1 cellular context compared by ENCODE assay signal in genomic region chr3:172152294-172152649, GRCh38.
TF ChIP-seq lines count a peak whose summit lies in the region.

No MANE protein-coding gene starts in this region.

TF ChIP-seq in WTC11, 78 proteins besides CTCF, POLR2A, EP300 and RAD21 (continued from another document):
- TF ChIP-seq AR (CRISPR knock-in tag; IDR thresholded peaks at IDR 0.05) (no peak), SOX15 (CRISPR knock-in tag; IDR thresholded peaks at IDR 0.05) (no peak), FOXK1 (CRISPR knock-in tag; IDR thresholded peaks at IDR 0.05) (no peak), ZBTB21 (CRISPR knock-in tag; IDR thresholded peaks at IDR 0.05; ENCODE audit: borderline replicate concordance) (no peak), ZNF416 (CRISPR knock-in tag; IDR thresholded peaks at IDR 0.05) (no peak), ATF6 (CRISPR knock-in tag; IDR thresholded peaks at IDR 0.05) (no peak), PRDM15 (CRISPR knock-in tag; IDR thresholded peaks at IDR 0.05) (no peak), USF1 (CRISPR knock-in tag; IDR thresholded peaks at IDR 0.05) (no peak), SMAD3 (CRISPR knock-in tag; IDR thresholded peaks at IDR 0.05; ENCODE audit: borderline replicate concordance) (no peak), ELF4 (CRISPR knock-in tag; IDR thresholded peaks at IDR 0.05; ENCODE audit: low read depth) (no peak), ZNF425 (CRISPR knock-in tag; conservative IDR thresholded peaks at IDR 0.05) (no peak), ZSCAN18 (CRISPR knock-in tag; IDR thresholded peaks at IDR 0.05) (no peak), TEAD1 (CRISPR knock-in tag; IDR thresholded peaks at IDR 0.05) (no peak), ZNF532 (CRISPR knock-in tag; IDR thresholded peaks at IDR 0.05; ENCODE audit: borderline replicate concordance) (no peak)
